ENCODE assay signal across 1 cellular context in the genomic region with DNA sequence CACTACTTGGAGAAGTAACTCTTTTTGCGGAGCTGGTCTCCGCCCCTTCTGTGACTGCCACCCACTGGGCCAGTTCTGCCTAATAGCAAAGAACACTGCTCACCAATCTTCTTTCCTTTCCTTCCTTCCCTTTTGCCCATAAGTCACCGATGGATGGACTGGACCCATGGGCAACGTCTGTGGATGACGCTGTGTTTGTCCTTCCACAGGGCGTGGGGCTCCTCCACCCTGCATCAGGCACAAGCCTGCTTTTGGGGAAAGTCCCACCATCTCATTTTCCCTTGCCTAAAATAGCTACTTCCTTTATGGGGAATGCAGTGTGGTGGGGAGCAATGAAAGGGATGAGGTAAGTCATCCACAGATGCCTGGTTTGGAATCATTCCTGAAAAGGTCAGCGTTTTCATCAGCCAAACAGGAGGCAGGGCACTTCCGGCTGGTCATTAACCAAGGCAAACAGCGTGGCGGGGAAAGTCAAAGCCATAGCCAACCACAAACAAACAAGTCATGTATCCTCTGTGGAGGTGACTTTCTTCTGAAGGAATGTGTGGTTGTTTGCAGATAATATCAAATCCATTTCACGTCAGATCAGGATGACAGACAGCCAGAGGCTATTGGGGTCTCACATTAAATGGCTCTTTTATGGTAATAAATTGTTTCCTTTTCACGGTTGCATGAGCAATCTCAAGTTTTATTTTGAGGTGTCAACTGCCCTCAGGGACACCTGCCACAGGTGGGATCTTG.
TF ChIP-seq lines count a peak whose summit lies in the region.

No MANE protein-coding gene starts in this region.

TF ChIP-seq in HepG2, 621 proteins besides CTCF, POLR2A, EP300 and RAD21 (continued from another document and continues in another):
- TF ChIP-seq, protein P1, sequence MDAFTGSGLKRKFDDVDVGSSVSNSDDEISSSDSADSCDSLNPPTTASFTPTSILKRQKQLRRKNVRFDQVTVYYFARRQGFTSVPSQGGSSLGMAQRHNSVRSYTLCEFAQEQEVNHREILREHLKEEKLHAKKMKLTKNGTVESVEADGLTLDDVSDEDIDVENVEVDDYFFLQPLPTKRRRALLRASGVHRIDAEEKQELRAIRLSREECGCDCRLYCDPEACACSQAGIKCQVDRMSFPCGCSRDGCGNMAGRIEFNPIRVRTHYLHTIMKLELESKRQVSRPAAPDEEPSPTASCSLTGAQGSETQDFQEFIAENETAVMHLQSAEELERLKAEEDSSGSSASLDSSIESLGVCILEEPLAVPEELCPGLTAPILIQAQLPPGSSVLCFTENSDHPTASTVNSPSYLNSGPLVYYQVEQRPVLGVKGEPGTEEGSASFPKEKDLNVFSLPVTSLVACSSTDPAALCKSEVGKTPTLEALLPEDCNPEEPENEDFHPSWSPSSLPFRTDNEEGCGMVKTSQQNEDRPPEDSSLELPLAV (CRISPR knock-in tag; conservative IDR thresholded peaks at IDR 0.05; ENCODE audit: low read depth): no peak
- peak; percentile 73 for TF ChIP-seq ATF1 (CRISPR knock-in tag; IDR thresholded peaks at IDR 0.05)
- TF ChIP-seq YEATS4 (CRISPR knock-in tag; IDR thresholded peaks at IDR 0.05; ENCODE audit: borderline replicate concordance): peak; percentile 76; the same call in 1 of the 2 replicates
- TF ChIP-seq, protein P2, sequence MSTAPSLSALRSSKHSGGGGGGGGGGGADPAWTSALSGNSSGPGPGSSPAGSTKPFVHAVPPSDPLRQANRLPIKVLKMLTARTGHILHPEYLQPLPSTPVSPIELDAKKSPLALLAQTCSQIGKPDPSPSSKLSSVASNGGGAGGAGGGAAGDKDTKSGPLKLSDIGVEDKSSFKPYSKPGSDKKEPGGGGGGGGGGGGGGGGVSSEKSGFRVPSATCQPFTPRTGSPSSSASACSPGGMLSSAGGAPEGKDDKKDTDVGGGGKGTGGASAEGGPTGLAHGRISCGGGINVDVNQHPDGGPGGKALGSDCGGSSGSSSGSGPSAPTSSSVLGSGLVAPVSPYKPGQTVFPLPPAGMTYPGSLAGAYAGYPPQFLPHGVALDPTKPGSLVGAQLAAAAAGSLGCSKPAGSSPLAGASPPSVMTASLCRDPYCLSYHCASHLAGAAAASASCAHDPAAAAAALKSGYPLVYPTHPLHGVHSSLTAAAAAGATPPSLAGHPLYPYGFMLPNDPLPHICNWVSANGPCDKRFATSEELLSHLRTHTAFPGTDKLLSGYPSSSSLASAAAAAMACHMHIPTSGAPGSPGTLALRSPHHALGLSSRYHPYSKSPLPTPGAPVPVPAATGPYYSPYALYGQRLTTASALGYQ (CRISPR knock-in tag; IDR thresholded peaks at IDR 0.05): peak; percentile 98
- peak; percentile 27; the same call in 1 of the 2 replicates for TF ChIP-seq SNAPC2 (CRISPR knock-in tag; IDR thresholded peaks at IDR 0.05)
- TF ChIP-seq ZEB1 (IDR thresholded peaks at IDR 0.05; ENCODE audit: insufficient replicate concordance, low read depth): peak; percentile 85
- TF ChIP-seq ZNF101 (CRISPR knock-in tag; IDR thresholded peaks at IDR 0.05; ENCODE audit: borderline replicate concordance, low read depth): 0 out of 2 replicates have a peak, but pooled peaks have one; percentile 56
- peak; percentile 69; the same call in 1 of the 2 replicates for TF ChIP-seq FOXA1 (IDR thresholded peaks at IDR 0.05)
- TF ChIP-seq FOXA1 (CRISPR knock-in tag; IDR thresholded peaks at IDR 0.05): peak; percentile 98
- TF ChIP-seq ZNF383 (CRISPR knock-in tag; IDR thresholded peaks at IDR 0.05; ENCODE audit: borderline replicate concordance): no peak
- TF ChIP-seq, protein P3, sequence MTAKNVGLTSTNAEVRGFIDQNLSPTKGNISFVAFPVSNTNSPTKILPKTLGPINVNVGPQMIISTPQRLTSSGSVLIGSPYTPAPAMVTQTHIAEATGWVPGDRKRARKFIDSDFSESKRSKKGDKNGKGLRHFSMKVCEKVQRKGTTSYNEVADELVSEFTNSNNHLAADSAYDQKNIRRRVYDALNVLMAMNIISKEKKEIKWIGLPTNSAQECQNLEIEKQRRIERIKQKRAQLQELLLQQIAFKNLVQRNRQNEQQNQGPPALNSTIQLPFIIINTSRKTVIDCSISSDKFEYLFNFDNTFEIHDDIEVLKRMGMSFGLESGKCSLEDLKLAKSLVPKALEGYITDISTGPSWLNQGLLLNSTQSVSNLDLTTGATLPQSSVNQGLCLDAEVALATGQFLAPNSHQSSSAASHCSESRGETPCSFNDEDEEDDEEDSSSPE (CRISPR knock-in tag; IDR thresholded peaks at IDR 0.05): 0 out of 2 replicates have a peak, but pooled peaks have one; percentile 56
- no peak for TF ChIP-seq ZNF577 (CRISPR knock-in tag; IDR thresholded peaks at IDR 0.05; ENCODE audit: borderline replicate concordance, low read depth)
- TF ChIP-seq GPN1 (CRISPR knock-in tag; IDR thresholded peaks at IDR 0.05; ENCODE audit: borderline replicate concordance): no peak
- peak; percentile 99 for TF ChIP-seq SP5 (CRISPR knock-in tag; IDR thresholded peaks at IDR 0.05; ENCODE audit: borderline replicate concordance, low read depth)
- TF ChIP-seq ZNF510 (CRISPR knock-in tag; IDR thresholded peaks at IDR 0.05; ENCODE audit: low read depth): no peak
- TF ChIP-seq, protein P4, sequence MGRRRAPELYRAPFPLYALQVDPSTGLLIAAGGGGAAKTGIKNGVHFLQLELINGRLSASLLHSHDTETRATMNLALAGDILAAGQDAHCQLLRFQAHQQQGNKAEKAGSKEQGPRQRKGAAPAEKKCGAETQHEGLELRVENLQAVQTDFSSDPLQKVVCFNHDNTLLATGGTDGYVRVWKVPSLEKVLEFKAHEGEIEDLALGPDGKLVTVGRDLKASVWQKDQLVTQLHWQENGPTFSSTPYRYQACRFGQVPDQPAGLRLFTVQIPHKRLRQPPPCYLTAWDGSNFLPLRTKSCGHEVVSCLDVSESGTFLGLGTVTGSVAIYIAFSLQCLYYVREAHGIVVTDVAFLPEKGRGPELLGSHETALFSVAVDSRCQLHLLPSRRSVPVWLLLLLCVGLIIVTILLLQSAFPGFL (CRISPR knock-in tag; IDR thresholded peaks at IDR 0.05): no peak
- TF ChIP-seq HOXA5 (CRISPR knock-in tag; IDR thresholded peaks at IDR 0.05): peak; percentile 72
- 0 out of 2 replicates have a peak, but pooled peaks have one; percentile 66 for TF ChIP-seq NFATC3 (CRISPR knock-in tag; IDR thresholded peaks at IDR 0.05)
- peak; percentile 100 for TF ChIP-seq ETV5 (CRISPR knock-in tag; IDR thresholded peaks at IDR 0.05; ENCODE audit: borderline replicate concordance)
- TF ChIP-seq TCF7L2 (IDR thresholded peaks at IDR 0.05; ENCODE audit: low read depth, low read length): peak; percentile 81; the same call in 1 of the 2 replicates
- no peak for TF ChIP-seq NFE2L1 (CRISPR knock-in tag; IDR thresholded peaks at IDR 0.05; ENCODE audit: borderline replicate concordance)
- no peak for TF ChIP-seq ZNF709 (CRISPR knock-in tag; IDR thresholded peaks at IDR 0.05)
- TF ChIP-seq SOX5 (CRISPR knock-in tag; IDR thresholded peaks at IDR 0.05; ENCODE audit: borderline replicate concordance): peak; percentile 91
- TF ChIP-seq DPF2 (CRISPR knock-in tag; IDR thresholded peaks at IDR 0.05; ENCODE audit: borderline replicate concordance, low read depth): peak; percentile 85
- TF ChIP-seq, protein P5, sequence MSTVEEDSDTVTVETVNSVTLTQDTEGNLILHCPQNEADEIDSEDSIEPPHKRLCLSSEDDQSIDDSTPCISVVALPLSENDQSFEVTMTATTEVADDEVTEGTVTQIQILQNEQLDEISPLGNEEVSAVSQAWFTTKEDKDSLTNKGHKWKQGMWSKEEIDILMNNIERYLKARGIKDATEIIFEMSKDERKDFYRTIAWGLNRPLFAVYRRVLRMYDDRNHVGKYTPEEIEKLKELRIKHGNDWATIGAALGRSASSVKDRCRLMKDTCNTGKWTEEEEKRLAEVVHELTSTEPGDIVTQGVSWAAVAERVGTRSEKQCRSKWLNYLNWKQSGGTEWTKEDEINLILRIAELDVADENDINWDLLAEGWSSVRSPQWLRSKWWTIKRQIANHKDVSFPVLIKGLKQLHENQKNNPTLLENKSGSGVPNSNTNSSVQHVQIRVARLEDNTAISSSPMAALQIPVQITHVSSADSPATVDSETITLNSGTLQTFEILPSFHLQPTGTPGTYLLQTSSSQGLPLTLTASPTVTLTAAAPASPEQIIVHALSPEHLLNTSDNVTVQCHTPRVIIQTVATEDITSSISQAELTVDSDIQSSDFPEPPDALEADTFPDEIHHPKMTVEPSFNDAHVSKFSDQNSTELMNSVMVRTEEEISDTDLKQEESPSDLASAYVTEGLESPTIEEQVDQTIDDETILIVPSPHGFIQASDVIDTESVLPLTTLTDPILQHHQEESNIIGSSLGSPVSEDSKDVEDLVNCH (CRISPR knock-in tag; IDR thresholded peaks at IDR 0.05): 0 out of 2 replicates have a peak, but pooled peaks have one; percentile 37
- TF ChIP-seq, protein P6, sequence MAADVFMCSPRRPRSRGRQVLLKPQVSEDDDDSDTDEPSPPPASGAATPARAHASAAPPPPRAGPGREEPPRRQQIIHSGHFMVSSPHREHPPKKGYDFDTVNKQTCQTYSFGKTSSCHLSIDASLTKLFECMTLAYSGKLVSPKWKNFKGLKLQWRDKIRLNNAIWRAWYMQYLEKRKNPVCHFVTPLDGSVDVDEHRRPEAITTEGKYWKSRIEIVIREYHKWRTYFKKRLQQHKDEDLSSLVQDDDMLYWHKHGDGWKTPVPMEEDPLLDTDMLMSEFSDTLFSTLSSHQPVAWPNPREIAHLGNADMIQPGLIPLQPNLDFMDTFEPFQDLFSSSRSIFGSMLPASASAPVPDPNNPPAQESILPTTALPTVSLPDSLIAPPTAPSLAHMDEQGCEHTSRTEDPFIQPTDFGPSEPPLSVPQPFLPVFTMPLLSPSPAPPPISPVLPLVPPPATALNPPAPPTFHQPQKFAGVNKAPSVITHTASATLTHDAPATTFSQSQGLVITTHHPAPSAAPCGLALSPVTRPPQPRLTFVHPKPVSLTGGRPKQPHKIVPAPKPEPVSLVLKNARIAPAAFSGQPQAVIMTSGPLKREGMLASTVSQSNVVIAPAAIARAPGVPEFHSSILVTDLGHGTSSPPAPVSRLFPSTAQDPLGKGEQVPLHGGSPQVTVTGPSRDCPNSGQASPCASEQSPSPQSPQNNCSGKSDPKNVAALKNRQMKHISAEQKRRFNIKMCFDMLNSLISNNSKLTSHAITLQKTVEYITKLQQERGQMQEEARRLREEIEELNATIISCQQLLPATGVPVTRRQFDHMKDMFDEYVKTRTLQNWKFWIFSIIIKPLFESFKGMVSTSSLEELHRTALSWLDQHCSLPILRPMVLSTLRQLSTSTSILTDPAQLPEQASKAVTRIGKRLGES (CRISPR knock-in tag; IDR thresholded peaks at IDR 0.05; ENCODE audit: borderline replicate concordance): peak; percentile 80; the same call in 1 of the 2 replicates
- TF ChIP-seq ZFP36L2 (CRISPR knock-in tag; IDR thresholded peaks at IDR 0.05): no peak
- TF ChIP-seq ZNF10 (CRISPR knock-in tag; IDR thresholded peaks at IDR 0.05; ENCODE audit: borderline replicate concordance, low read depth): no peak
- peak; percentile 95 for TF ChIP-seq PITX1 (CRISPR knock-in tag; IDR thresholded peaks at IDR 0.05)
- TF ChIP-seq ZNF350 (CRISPR knock-in tag; IDR thresholded peaks at IDR 0.05; ENCODE audit: borderline replicate concordance, low read depth): peak; percentile 57; the same call in 1 of the 2 replicates
- TF ChIP-seq ADNP (CRISPR knock-in tag; IDR thresholded peaks at IDR 0.05): no peak
- 0 out of 2 replicates have a peak, but pooled peaks have one; percentile 22 for TF ChIP-seq CC2D1A (CRISPR knock-in tag; IDR thresholded peaks at IDR 0.05)
- TF ChIP-seq, protein P7, sequence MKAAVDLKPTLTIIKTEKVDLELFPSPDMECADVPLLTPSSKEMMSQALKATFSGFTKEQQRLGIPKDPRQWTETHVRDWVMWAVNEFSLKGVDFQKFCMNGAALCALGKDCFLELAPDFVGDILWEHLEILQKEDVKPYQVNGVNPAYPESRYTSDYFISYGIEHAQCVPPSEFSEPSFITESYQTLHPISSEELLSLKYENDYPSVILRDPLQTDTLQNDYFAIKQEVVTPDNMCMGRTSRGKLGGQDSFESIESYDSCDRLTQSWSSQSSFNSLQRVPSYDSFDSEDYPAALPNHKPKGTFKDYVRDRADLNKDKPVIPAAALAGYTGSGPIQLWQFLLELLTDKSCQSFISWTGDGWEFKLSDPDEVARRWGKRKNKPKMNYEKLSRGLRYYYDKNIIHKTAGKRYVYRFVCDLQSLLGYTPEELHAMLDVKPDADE (CRISPR knock-in tag; IDR thresholded peaks at IDR 0.05): no peak
- TF ChIP-seq, protein P8, sequence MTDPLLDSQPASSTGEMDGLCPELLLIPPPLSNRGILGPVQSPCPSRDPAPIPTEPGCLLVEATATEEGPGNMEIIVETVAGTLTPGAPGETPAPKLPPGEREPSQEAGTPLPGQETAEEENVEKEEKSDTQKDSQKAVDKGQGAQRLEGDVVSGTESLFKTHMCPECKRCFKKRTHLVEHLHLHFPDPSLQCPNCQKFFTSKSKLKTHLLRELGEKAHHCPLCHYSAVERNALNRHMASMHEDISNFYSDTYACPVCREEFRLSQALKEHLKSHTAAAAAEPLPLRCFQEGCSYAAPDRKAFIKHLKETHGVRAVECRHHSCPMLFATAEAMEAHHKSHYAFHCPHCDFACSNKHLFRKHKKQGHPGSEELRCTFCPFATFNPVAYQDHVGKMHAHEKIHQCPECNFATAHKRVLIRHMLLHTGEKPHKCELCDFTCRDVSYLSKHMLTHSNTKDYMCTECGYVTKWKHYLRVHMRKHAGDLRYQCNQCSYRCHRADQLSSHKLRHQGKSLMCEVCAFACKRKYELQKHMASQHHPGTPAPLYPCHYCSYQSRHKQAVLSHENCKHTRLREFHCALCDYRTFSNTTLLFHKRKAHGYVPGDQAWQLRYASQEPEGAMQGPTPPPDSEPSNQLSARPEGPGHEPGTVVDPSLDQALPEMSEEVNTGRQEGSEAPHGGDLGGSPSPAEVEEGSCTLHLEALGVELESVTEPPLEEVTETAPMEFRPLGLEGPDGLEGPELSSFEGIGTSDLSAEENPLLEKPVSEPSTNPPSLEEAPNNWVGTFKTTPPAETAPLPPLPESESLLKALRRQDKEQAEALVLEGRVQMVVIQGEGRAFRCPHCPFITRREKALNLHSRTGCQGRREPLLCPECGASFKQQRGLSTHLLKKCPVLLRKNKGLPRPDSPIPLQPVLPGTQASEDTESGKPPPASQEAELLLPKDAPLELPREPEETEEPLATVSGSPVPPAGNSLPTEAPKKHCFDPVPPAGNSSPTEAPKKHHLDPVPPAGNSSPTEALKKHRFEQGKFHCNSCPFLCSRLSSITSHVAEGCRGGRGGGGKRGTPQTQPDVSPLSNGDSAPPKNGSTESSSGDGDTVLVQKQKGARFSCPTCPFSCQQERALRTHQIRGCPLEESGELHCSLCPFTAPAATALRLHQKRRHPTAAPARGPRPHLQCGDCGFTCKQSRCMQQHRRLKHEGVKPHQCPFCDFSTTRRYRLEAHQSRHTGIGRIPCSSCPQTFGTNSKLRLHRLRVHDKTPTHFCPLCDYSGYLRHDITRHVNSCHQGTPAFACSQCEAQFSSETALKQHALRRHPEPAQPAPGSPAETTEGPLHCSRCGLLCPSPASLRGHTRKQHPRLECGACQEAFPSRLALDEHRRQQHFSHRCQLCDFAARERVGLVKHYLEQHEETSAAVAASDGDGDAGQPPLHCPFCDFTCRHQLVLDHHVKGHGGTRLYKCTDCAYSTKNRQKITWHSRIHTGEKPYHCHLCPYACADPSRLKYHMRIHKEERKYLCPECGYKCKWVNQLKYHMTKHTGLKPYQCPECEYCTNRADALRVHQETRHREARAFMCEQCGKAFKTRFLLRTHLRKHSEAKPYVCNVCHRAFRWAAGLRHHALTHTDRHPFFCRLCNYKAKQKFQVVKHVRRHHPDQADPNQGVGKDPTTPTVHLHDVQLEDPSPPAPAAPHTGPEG (CRISPR knock-in tag; IDR thresholded peaks at IDR 0.05): peak; percentile 69; the same call in 1 of the 2 replicates
